ENCODE assay signal across 28 cellular contexts in genomic region chr6:143293526-143293925, GRCh38.
"Had no signal": no experiment of that assay in that cellular context is flagged by ENCODE, and none has a peak within 500 bp of the region (broad histone marks: within the 10 kb centered on the region; RNA-seq: fewer than 3 reads in every experiment).

No MANE protein-coding gene starts in this region.

- H3K27me3 ChIP-seq: ascending aorta, dorsolateral prefrontal cortex, gastroesophageal sphincter had no signal

- H3K27ac Mint-ChIP-seq: activated CD4-positive, alpha-beta memory T cell treated with anti-CD3 and anti-CD28 coated beads, Interleukin-2, amount 10 ng/mL, durations not matched to agents 7 days and 5 days; activated CD4-positive, alpha-beta T cell treated with anti-CD3 and anti-CD28 coated beads for 36 hours; activated CD4-positive, alpha-beta T cell treated with anti-CD3 and anti-CD28 coated beads, Interleukin-2, amount 10 ng/mL, durations not matched to agents 24 days and 14 days; activated naive CD4-positive, alpha-beta T cell treated with anti-CD3 and anti-CD28 coated beads, Interleukin-2, amount 10 ng/mL, durations not matched to agents 7 days and 5 days; activated naive CD4-positive, alpha-beta T cell treated with anti-CD3 and anti-CD28 coated beads, Interleukin-2, amount 50 U/mL, for 72 hours; activated naive CD8-positive, alpha-beta T cell treated with anti-CD3 and anti-CD28 coated beads, Interleukin-2, amount 10 ng/mL, durations not matched to agents 7 days and 5 days; activated T-cell treated with anti-CD3 and anti-CD28 coated beads, Interleukin-2, amount 50 U/mL, for 24 hours; activated T-cell treated with anti-CD3 and anti-CD28 coated beads, Interleukin-2, amount 50 U/mL, for 72 hours; brain; dendritic cell treated with granulocyte-macrophage colony-stimulating factor and Interleukin-4, amounts not matched to agents 40 ng/mL and 50 ng/mL, for 4 days; endodermal cell had no signal

- H3K36me3 Mint-ChIP-seq: activated naive CD4-positive, alpha-beta T cell treated with anti-CD3 and anti-CD28 coated beads, Interleukin-2, amount 10 ng/mL, durations not matched to agents 7 days and 5 days; activated naive CD4-positive, alpha-beta T cell treated with anti-CD3 and anti-CD28 coated beads, Interleukin-2, amount 50 U/mL, for 72 hours had no signal

- H3K4me3 ChIP-seq: ascending aorta, coronary artery, dorsolateral prefrontal cortex, gastroesophageal sphincter had no signal

- H3K9me3 ChIP-seq: ascending aorta, gastroesophageal sphincter had no signal

- H3K27me3 Mint-ChIP-seq: activated CD4-positive, alpha-beta memory T cell treated with anti-CD3 and anti-CD28 coated beads, Interleukin-2, amount 10 ng/mL, durations not matched to agents 7 days and 5 days; activated CD4-positive, alpha-beta T cell treated with anti-CD3 and anti-CD28 coated beads for 36 hours; activated CD4-positive, alpha-beta T cell treated with anti-CD3 and anti-CD28 coated beads, Interleukin-2, amount 10 ng/mL, durations not matched to agents 24 days and 14 days; activated naive CD4-positive, alpha-beta T cell treated with anti-CD3 and anti-CD28 coated beads, Interleukin-2, amount 10 ng/mL, durations not matched to agents 7 days and 5 days; activated naive CD8-positive, alpha-beta T cell treated with anti-CD3 and anti-CD28 coated beads, Interleukin-2, amount 10 ng/mL, durations not matched to agents 7 days and 5 days; activated T-cell treated with anti-CD3 and anti-CD28 coated beads, Interleukin-2, amount 50 U/mL, for 24 hours; brain; central memory CD8-positive, alpha-beta T cell; dendritic cell treated with granulocyte-macrophage colony-stimulating factor and Interleukin-4, amounts not matched to agents 40 ng/mL and 50 ng/mL, for 4 days had no signal

- FAIRE-seq: bronchial epithelial cell had no signal

- H3K4me1 ChIP-seq: ascending aorta, gastroesophageal sphincter had no signal

- ATAC-seq: activated CD4-positive, alpha-beta T cell treated with anti-CD3 and anti-CD28 coated beads for 36 hours; activated naive CD4-positive, alpha-beta T cell treated with anti-CD3 and anti-CD28 coated beads, Interleukin-2, amount 50 U/mL, for 72 hours; activated T-cell treated with anti-CD3 and anti-CD28 coated beads, Interleukin-2, amount 50 U/mL, for 72 hours; esophagus mucosa; gastroesophageal sphincter had no signal

- H3K9me3 Mint-ChIP-seq: activated CD4-positive, alpha-beta T cell treated with anti-CD3 and anti-CD28 coated beads, Interleukin-2, amount 10 ng/mL, durations not matched to agents 24 days and 14 days; activated naive CD4-positive, alpha-beta T cell treated with anti-CD3 and anti-CD28 coated beads, Interleukin-2, amount 10 ng/mL, durations not matched to agents 7 days and 5 days; activated naive CD4-positive, alpha-beta T cell treated with anti-CD3 and anti-CD28 coated beads, Interleukin-2, amount 50 U/mL, for 72 hours; activated T-cell treated with anti-CD3 and anti-CD28 coated beads, Interleukin-2, amount 50 U/mL, for 24 hours; brain; central memory CD8-positive, alpha-beta T cell; dendritic cell treated with granulocyte-macrophage colony-stimulating factor and Interleukin-4, amounts not matched to agents 40 ng/mL and 50 ng/mL, for 4 days; endodermal cell had no signal

- H3K36me3 ChIP-seq: ascending aorta, gastroesophageal sphincter had no signal

- DNase-seq: activated CD4-positive, alpha-beta memory T cell treated with anti-CD3 and anti-CD28 coated beads, Interleukin-2, amount 10 ng/mL, durations not matched to agents 7 days and 5 days; activated CD4-positive, alpha-beta T cell treated with anti-CD3 and anti-CD28 coated beads for 36 hours; activated CD4-positive, alpha-beta T cell treated with anti-CD3 and anti-CD28 coated beads, Interleukin-2, amount 10 ng/mL, durations not matched to agents 24 days and 14 days; activated CD4-positive, CD25-positive, alpha-beta regulatory T cell; activated CD4-positive, CD25-positive, alpha-beta regulatory T cell treated with anti-CD3 and anti-CD28 coated beads, Interleukin-2, amount 50 U/mL, for 72 hours; activated CD8-positive, alpha-beta memory T cell treated with anti-CD3 and anti-CD28 coated beads, Interleukin-2, amount 50 U/mL, for 48 hours; activated gamma-delta T cell; activated naive CD4-positive, alpha-beta T cell; activated naive CD4-positive, alpha-beta T cell treated with anti-CD3 and anti-CD28 coated beads, Interleukin-2, amount 10 ng/mL, durations not matched to agents 7 days and 5 days; activated naive CD8-positive, alpha-beta T cell treated with anti-CD3 and anti-CD28 coated beads, Interleukin-2, amount 10 ng/mL, durations not matched to agents 7 days and 5 days; activated T-cell treated with anti-CD3 and anti-CD28 coated beads for 4 hours; activated T-cell treated with anti-CD3 and anti-CD28 coated beads, Interleukin-2, amount 50 U/mL, for 24 hours; activated T-cell treated with anti-CD3 and anti-CD28 coated beads, Interleukin-2, amount 50 U/mL, for 72 hours; dorsolateral prefrontal cortex; effector memory CD4-positive, alpha-beta T cell; endodermal cell; foreskin melanocyte; head of caudate nucleus; T-helper 2 cell had no signal

- H3K27ac ChIP-seq: ascending aorta, coronary artery, dorsolateral prefrontal cortex, gastroesophageal sphincter had no signal

- H3K4me3 Mint-ChIP-seq: activated CD4-positive, alpha-beta memory T cell treated with anti-CD3 and anti-CD28 coated beads, Interleukin-2, amount 10 ng/mL, durations not matched to agents 7 days and 5 days; activated CD4-positive, alpha-beta T cell treated with anti-CD3 and anti-CD28 coated beads for 36 hours; activated CD4-positive, alpha-beta T cell treated with anti-CD3 and anti-CD28 coated beads, Interleukin-2, amount 10 ng/mL, durations not matched to agents 24 days and 14 days; activated naive CD4-positive, alpha-beta T cell treated with anti-CD3 and anti-CD28 coated beads, Interleukin-2, amount 10 ng/mL, durations not matched to agents 7 days and 5 days; activated naive CD8-positive, alpha-beta T cell treated with anti-CD3 and anti-CD28 coated beads, Interleukin-2, amount 10 ng/mL, durations not matched to agents 7 days and 5 days; activated T-cell treated with anti-CD3 and anti-CD28 coated beads, Interleukin-2, amount 50 U/mL, for 24 hours; activated T-cell treated with anti-CD3 and anti-CD28 coated beads, Interleukin-2, amount 50 U/mL, for 72 hours; brain; central memory CD8-positive, alpha-beta T cell; dendritic cell treated with granulocyte-macrophage colony-stimulating factor and Interleukin-4, amounts not matched to agents 40 ng/mL and 50 ng/mL, for 4 days; endodermal cell had no signal

- H3K4me1 Mint-ChIP-seq: activated CD4-positive, alpha-beta T cell treated with anti-CD3 and anti-CD28 coated beads, Interleukin-2, amount 10 ng/mL, durations not matched to agents 24 days and 14 days; activated naive CD4-positive, alpha-beta T cell treated with anti-CD3 and anti-CD28 coated beads, Interleukin-2, amount 10 ng/mL, durations not matched to agents 7 days and 5 days; central memory CD8-positive, alpha-beta T cell had no signal
